Comparison of ENCODE assay signal across 25 cellular contexts in genomic region chr21:34190576-34191301, GRCh38.
DNase-seq lines count a peak whose midpoint lies in the region; ATAC-seq and TF ChIP-seq lines count a peak whose summit lies in the region.
"Had no signal": no experiment of that assay in that cellular context is flagged by ENCODE, and none has a peak within 500 bp of the region (broad histone marks: within the 10 kb centered on the region; RNA-seq: fewer than 3 reads in every experiment).

No MANE protein-coding gene starts in this region.

- no peaks in the 10 kb centered on the region for H3K27me3 ChIP-seq in neural progenitor cell
- H3K27me3 ChIP-seq: body of pancreas, esophagus muscularis mucosa, gastrocnemius medialis, spleen, transverse colon had no signal

- H3K9me3 ChIP-seq in neural progenitor cell (ENCODE audit: low read depth) = no peaks in the 10 kb centered on the region
- H3K9me3 ChIP-seq: body of pancreas, esophagus muscularis mucosa, gastrocnemius medialis, transverse colon had no signal

- H3K36me3 ChIP-seq in neural progenitor cell = no peaks in the 10 kb centered on the region
- H3K36me3 ChIP-seq: esophagus muscularis mucosa, gastrocnemius medialis, spleen, transverse colon had no signal

- H4K20me1 ChIP-seq in neural progenitor cell (ENCODE audit: low read depth) = no peaks in the 10 kb centered on the region

- H2AFZ ChIP-seq in neural progenitor cell (replicated peaks) = no peak overlapping the region

- no peak overlapping the region for H3K9ac ChIP-seq in neural progenitor cell

- H3K27ac Mint-ChIP-seq in T-helper 1 cell treated with Interleukin-12 subunit alpha and Interleukin-12 subunit beta and Interleukin-4 antibody, amounts not matched to agents 30 μg/mL and 1 μg/mL, for 36 hours = peak overlapping the region; percentile 84
- peak overlapping the region; percentile 23 for H3K27ac Mint-ChIP-seq in activated naive CD8-positive, alpha-beta T cell
- peak overlapping the region; percentile 76 for H3K27ac Mint-ChIP-seq in neural progenitor cell
- H3K27ac Mint-ChIP-seq: HFFc6 had no signal

- TF ChIP-seq POLR2A in GM18505 (IDR thresholded peaks at IDR 0.05; ENCODE audit: borderline replicate concordance, extremely low read depth, insufficient read depth, insufficient read length) = no peak

- peak overlapping the region; percentile 49 for H3K4me3 Mint-ChIP-seq in T-helper 1 cell treated with Interleukin-12 subunit alpha and Interleukin-12 subunit beta and Interleukin-4 antibody, amounts not matched to agents 30 μg/mL and 1 μg/mL, for 36 hours
- no peak overlapping the region for H3K4me3 Mint-ChIP-seq in activated naive CD8-positive, alpha-beta T cell
- no peak overlapping the region for H3K4me3 Mint-ChIP-seq in neural progenitor cell
- H3K4me3 Mint-ChIP-seq: effector memory CD8-positive, alpha-beta T cell; HFFc6 had no signal

- no peak for TF ChIP-seq CTCF in neural progenitor cell (IDR thresholded peaks at IDR 0.05)

- no peak overlapping the region for H3K4me2 ChIP-seq in neural progenitor cell

- in situ Hi-C loops in G401 (cut with HindIII; ENCODE audit: low sequenced_read_pairs) = no loop called here

- H3K4me1 ChIP-seq in neural progenitor cell = peaks cover 11% of the 10 kb centered on the region
- H3K4me1 ChIP-seq: body of pancreas, spleen, transverse colon had no signal

- DNase-seq in T-helper 1 cell (no peak), G401 (ENCODE audit: low spot score) (peak; percentile 84), neural progenitor cell (ENCODE audit: low spot score) (no peak)
- no peak for DNase-seq in effector CD8-positive, alpha-beta T cell (lab: John Stamatoyannopoulos, UW)
- DNase-seq: activated CD4-positive, CD25-positive, alpha-beta regulatory T cell; activated CD8-positive, alpha-beta memory T cell treated with anti-CD3 and anti-CD28 coated beads for 24 hours; activated T-cell treated with anti-CD3 and anti-CD28 coated beads, Interleukin-2, amount 50 U/mL, for 48 hours; AML-193; body of pancreas; DND-41; effector memory CD8-positive, alpha-beta T cell; gastrocnemius medialis; HFFc6; islet precursor cell; NCI-H1048; NCI-H187; spleen; stimulated activated CD4-positive, alpha-beta T cell treated with anti-CD3 and anti-CD28 coated beads, Interleukin-4, amount 100 ng/mL, for 1 hour; stimulated activated naive CD4-positive, alpha-beta T cell treated with Interleukin-2 at 50 U/mL for 16 hours; transverse colon had no signal

- no peaks in the 10 kb centered on the region for H3K27me3 Mint-ChIP-seq in T-helper 1 cell treated with Interleukin-12 subunit alpha and Interleukin-12 subunit beta and Interleukin-4 antibody, amounts not matched to agents 30 μg/mL and 1 μg/mL, for 36 hours (ENCODE audit: low read depth)
- no peaks in the 10 kb centered on the region for H3K27me3 Mint-ChIP-seq in activated naive CD8-positive, alpha-beta T cell
- H3K27me3 Mint-ChIP-seq in neural progenitor cell (ENCODE audit: insufficient read depth, low read depth) = peaks cover 3% of the 10 kb centered on the region
- H3K27me3 Mint-ChIP-seq: effector memory CD8-positive, alpha-beta T cell had no signal

- no peaks in the 10 kb centered on the region for H3K79me2 ChIP-seq in neural progenitor cell (ENCODE audit: low read depth)

- H3K36me3 Mint-ChIP-seq in T-helper 1 cell treated with Interleukin-12 subunit alpha and Interleukin-12 subunit beta and Interleukin-4 antibody, amounts not matched to agents 30 μg/mL and 1 μg/mL, for 36 hours (ENCODE audit: low read depth) = peaks cover 16% of the 10 kb centered on the region
- H3K36me3 Mint-ChIP-seq in activated naive CD8-positive, alpha-beta T cell = no peaks in the 10 kb centered on the region
- H3K36me3 Mint-ChIP-seq in neural progenitor cell = peaks cover 24% of the 10 kb centered on the region

- no peaks in the 10 kb centered on the region for H3F3A ChIP-seq in neural progenitor cell (ENCODE audit: low read depth)

- no peak overlapping the region for H3K4me3 ChIP-seq in neural progenitor cell
- H3K4me3 ChIP-seq: body of pancreas, esophagus muscularis mucosa, gastrocnemius medialis, spleen, transverse colon had no signal

- peaks cover 37% of the 10 kb centered on the region for H3K4me1 Mint-ChIP-seq in T-helper 1 cell treated with Interleukin-12 subunit alpha and Interleukin-12 subunit beta and Interleukin-4 antibody, amounts not matched to agents 30 μg/mL and 1 μg/mL, for 36 hours (ENCODE audit: low read depth)
- peaks cover 28% of the 10 kb centered on the region for H3K4me1 Mint-ChIP-seq in activated naive CD8-positive, alpha-beta T cell (ENCODE audit: low read depth)
- peaks cover 22% of the 10 kb centered on the region for H3K4me1 Mint-ChIP-seq in neural progenitor cell

- H3K9me3 Mint-ChIP-seq in T-helper 1 cell treated with Interleukin-12 subunit alpha and Interleukin-12 subunit beta and Interleukin-4 antibody, amounts not matched to agents 30 μg/mL and 1 μg/mL, for 36 hours = peaks cover 23% of the 10 kb centered on the region
- no peaks in the 10 kb centered on the region for H3K9me3 Mint-ChIP-seq in activated naive CD8-positive, alpha-beta T cell (ENCODE audit: low read depth)
- peaks cover 14% of the 10 kb centered on the region for H3K9me3 Mint-ChIP-seq in neural progenitor cell
- H3K9me3 Mint-ChIP-seq: effector memory CD8-positive, alpha-beta T cell; HFFc6 had no signal

- ATAC-seq in GM18858 (IDR thresholded peaks at IDR 0.05; ENCODE audit: unreplicated experiment) (no peak), GM18505 (IDR thresholded peaks at IDR 0.05; ENCODE audit: unreplicated experiment) (no peak)
- ATAC-seq: body of pancreas; effector memory CD8-positive, alpha-beta T cell; gastrocnemius medialis had no signal

- H3K27ac ChIP-seq in neural progenitor cell = no peak overlapping the region
- H3K27ac ChIP-seq: body of pancreas, esophagus muscularis mucosa, transverse colon had no signal

Comparison
In these comparisons a context has a peak if more than half of its experiments do, and no peak if none do; other contexts are left out.
1. H3K27ac Mint-ChIP-seq: peak in every context shown above with its lines; median percentile 84 in T-helper 1 cell treated with Interleukin-12 subunit alpha and Interleukin-12 subunit beta and Interleukin-4 antibody, amounts not matched to agents 30 μg/mL and 1 μg/mL, for 36 hours; 76 in neural progenitor cell; 23 in activated naive CD8-positive, alpha-beta T cell.